Comparison of ENCODE assay signal across 16 cellular contexts in the genomic region with DNA sequence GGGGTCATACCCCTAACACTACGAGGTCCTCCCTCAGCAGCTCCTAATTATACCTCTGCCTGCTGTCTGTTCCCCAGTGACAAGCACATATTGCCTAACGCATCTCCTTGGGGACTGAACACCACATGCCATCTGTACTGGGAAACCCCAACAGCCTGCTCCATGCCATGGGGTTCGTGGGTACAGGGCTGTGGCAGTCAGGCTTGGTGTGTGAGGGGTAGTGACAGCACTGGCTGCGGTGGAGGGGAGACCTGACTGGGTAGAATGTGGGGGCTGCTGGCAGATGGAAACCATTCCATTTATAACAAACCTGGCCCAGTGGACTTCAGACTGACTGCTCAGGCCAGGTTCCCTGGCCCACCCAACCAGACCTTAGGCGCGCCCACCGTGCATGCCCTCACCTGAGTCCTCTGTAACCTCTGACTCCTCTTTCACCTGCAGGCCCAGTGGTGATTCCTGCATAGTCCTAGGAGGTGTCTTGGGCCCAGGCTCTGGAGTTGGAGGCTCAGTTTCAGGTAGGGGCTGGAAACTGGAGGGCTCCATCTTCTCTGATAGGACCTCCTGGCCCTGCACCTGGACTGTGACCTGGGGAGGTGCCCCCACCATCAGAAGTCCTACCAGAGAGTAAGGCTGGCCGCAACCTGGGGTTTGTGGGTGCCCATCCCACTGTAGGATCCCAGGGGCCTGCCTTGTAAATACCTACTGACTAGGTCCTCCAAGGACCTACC. TPM values are rescaled to one million over a fixed set of nuclear protein-coding genes. Genes with fewer than 3 reads are reported as not detected.
DNase-seq lines count a peak whose midpoint lies in the region; ATAC-seq and TF ChIP-seq lines count a peak whose summit lies in the region.
"Had no signal": no experiment of that assay in that cellular context is flagged by ENCODE, and none has a peak within 500 bp of the region (broad histone marks: within the 10 kb centered on the region; RNA-seq: fewer than 3 reads in every experiment).

No MANE protein-coding gene starts in this region.

- H3K27ac Mint-ChIP-seq in activated CD8-positive, alpha-beta memory T cell treated with anti-CD3 and anti-CD28 coated beads, Interleukin-2, amount 10 ng/mL, durations not matched to agents 7 days and 5 days = no peak overlapping the region
- H3K27ac Mint-ChIP-seq in osteocyte (ENCODE audit: unreplicated experiment) = no peak overlapping the region

- H3K27me3 Mint-ChIP-seq in activated CD8-positive, alpha-beta memory T cell treated with anti-CD3 and anti-CD28 coated beads, Interleukin-2, amount 10 ng/mL, durations not matched to agents 7 days and 5 days = no peaks in the 10 kb centered on the region
- no peaks in the 10 kb centered on the region for H3K27me3 Mint-ChIP-seq in osteocyte (ENCODE audit: unreplicated experiment)

- no peaks in the 10 kb centered on the region for H3K9me3 Mint-ChIP-seq in activated CD8-positive, alpha-beta memory T cell treated with anti-CD3 and anti-CD28 coated beads, Interleukin-2, amount 10 ng/mL, durations not matched to agents 7 days and 5 days (ENCODE audit: low read depth)
- H3K9me3 Mint-ChIP-seq in osteocyte (ENCODE audit: unreplicated experiment) = no peaks in the 10 kb centered on the region

- peaks cover 7% of the 10 kb centered on the region for H3K36me3 Mint-ChIP-seq in activated CD8-positive, alpha-beta memory T cell treated with anti-CD3 and anti-CD28 coated beads, Interleukin-2, amount 10 ng/mL, durations not matched to agents 7 days and 5 days
- no peaks in the 10 kb centered on the region for H3K36me3 Mint-ChIP-seq in osteocyte (ENCODE audit: unreplicated experiment)

- H3K4me1 ChIP-seq in right atrium auricular region = peaks cover 0 to 19% of the 10 kb centered on the region in 2 donors
- H3K4me1 ChIP-seq in mucosa of descending colon (ENCODE audit: low read depth) = peaks cover 17% of the 10 kb centered on the region
- peaks cover 18% of the 10 kb centered on the region for H3K4me1 ChIP-seq in upper lobe of right lung
- H3K4me1 ChIP-seq in foreskin keratinocyte = no peaks in the 10 kb centered on the region

- H3K36me3 ChIP-seq in right atrium auricular region = peaks cover 21% of the 10 kb centered on the region
- H3K36me3 ChIP-seq in mucosa of descending colon (ENCODE audit: low read depth) = no peaks in the 10 kb centered on the region
- peaks cover 23% of the 10 kb centered on the region for H3K36me3 ChIP-seq in upper lobe of right lung

- H3K27me3 ChIP-seq in right atrium auricular region (no peaks in the 10 kb centered on the region), upper lobe of right lung (no peaks in the 10 kb centered on the region), foreskin keratinocyte (no peaks in the 10 kb centered on the region)

- H3K27ac ChIP-seq in right atrium auricular region = no peak overlapping the region
- H3K27ac ChIP-seq in upper lobe of right lung = no peak overlapping the region
- H3K27ac ChIP-seq in foreskin keratinocyte = no peak overlapping the region
- H3K27ac ChIP-seq: psoas muscle had no signal

- H3K4me3 Mint-ChIP-seq in activated CD8-positive, alpha-beta memory T cell treated with anti-CD3 and anti-CD28 coated beads, Interleukin-2, amount 10 ng/mL, durations not matched to agents 7 days and 5 days = no peak overlapping the region
- H3K4me3 Mint-ChIP-seq in osteocyte (ENCODE audit: unreplicated experiment) = no peak overlapping the region

- peaks cover 32% of the 10 kb centered on the region for H3K4me1 Mint-ChIP-seq in activated CD8-positive, alpha-beta memory T cell treated with anti-CD3 and anti-CD28 coated beads, Interleukin-2, amount 10 ng/mL, durations not matched to agents 7 days and 5 days
- peaks cover 23% of the 10 kb centered on the region for H3K4me1 Mint-ChIP-seq in osteocyte (ENCODE audit: unreplicated experiment)

- no peak for TF ChIP-seq CTCF in right atrium auricular region (IDR thresholded peaks at IDR 0.05)
- TF ChIP-seq CTCF in mucosa of descending colon (IDR thresholded peaks at IDR 0.05) = no peak
- no peak for TF ChIP-seq CTCF in upper lobe of right lung (IDR thresholded peaks at IDR 0.05)
- no peak for TF ChIP-seq CTCF in foreskin keratinocyte (conservative IDR thresholded peaks at IDR 0.05)
- TF ChIP-seq CTCF in osteocyte (IDR thresholded peaks at IDR 0.05) = no peak

- no peaks in the 10 kb centered on the region for H3K9me3 ChIP-seq in right atrium auricular region
- H3K9me3 ChIP-seq in mucosa of descending colon = no peaks in the 10 kb centered on the region
- no peaks in the 10 kb centered on the region for H3K9me3 ChIP-seq in upper lobe of right lung
- H3K9me3 ChIP-seq: psoas muscle had no signal

- ATAC-seq in Right ventricle myocardium inferior (no peak), mucosa of descending colon (no peak), upper lobe of right lung (no peak), foreskin keratinocyte (no peak)
- ATAC-seq in activated CD8-positive, alpha-beta memory T cell treated with anti-CD3 and anti-CD28 coated beads, Interleukin-2, amount 10 ng/mL, durations not matched to agents 7 days and 5 days = no peak
- ATAC-seq: psoas muscle had no signal

- peak; percentile 50 for DNase-seq in Right ventricle myocardium inferior (ENCODE audit: missing footprints)
- no peak for DNase-seq in right atrium auricular region (ENCODE audit: low spot score)
- DNase-seq in activated CD8-positive, alpha-beta memory T cell treated with anti-CD3 and anti-CD28 coated beads, Interleukin-2, amount 10 ng/mL, durations not matched to agents 7 days and 5 days = peak; percentile 40
- DNase-seq in mucosa of descending colon = peak; percentile 8 to 48 (median 31)
- DNase-seq in upper lobe of right lung = peak; percentile 57
- no peak for DNase-seq in foreskin keratinocyte
- DNase-seq in osteocyte (ENCODE audit: extremely low spot score, unreplicated experiment) = no peak
- no peak for DNase-seq in NCI-H1694 treated with DMSO at 0.1 percent for 48 hours (lab: John Stamatoyannopoulos, UW)
- DNase-seq: amygdala, cerebellar nuclear complex, foreskin fibroblast, GOT3, NCI-H1105, NCI-H774, substantia nigra had no signal

- no peak overlapping the region for H3K4me3 ChIP-seq in right atrium auricular region
- H3K4me3 ChIP-seq in mucosa of descending colon = no peak overlapping the region
- H3K4me3 ChIP-seq in upper lobe of right lung = no peak overlapping the region
- H3K4me3 ChIP-seq: psoas muscle had no signal

- intact Hi-C loops in Right ventricle myocardium inferior (cut with DNase I) = no loop called here
- intact Hi-C loops in mucosa of descending colon (cut with DNase I, micrococcal nuclease) = no loop called here
- intact Hi-C loops in upper lobe of right lung (cut with DNase I) = no loop called here

- CTCF ChIA-PET in activated CD8-positive, alpha-beta memory T cell treated with anti-CD3 and anti-CD28 coated beads, Interleukin-2, amount 10 ng/mL, durations not matched to agents 7 days and 5 days (lab: Charles Lee) = no interaction called here

RNA-seq across cellular contexts. Expression of a gene that starts 3.0 kb away (rescaled TPM):
- total RNA-seq in Right ventricle myocardium inferior (10.0 TPM), right atrium auricular region (10 to 100 TPM in 1 of 2 donors, 1 to 10 TPM in 1; 6.5 to 11.3 TPM), mucosa of descending colon (10 to 100 TPM; 30.4 to 43.3 (median 36.1) TPM), upper lobe of right lung (44.3 TPM), foreskin keratinocyte (5.8 and 7.7 TPM in 2 replicates), osteocyte (25.3 and 30.9 TPM in 2 replicates)
- total RNA-seq in activated CD8-positive, alpha-beta memory T cell treated with anti-CD3 and anti-CD28 coated beads, Interleukin-2, amount 10 ng/mL, durations not matched to agents 7 days and 5 days = 10 to 100 TPM; 18.1 to 19.5 TPM
- 4.3 and 5.2 TPM in 2 replicates for polyA plus RNA-seq in foreskin keratinocyte

RNA-seq across cellular contexts. Expression of a gene that starts 11.7 kb away (rescaled TPM):
- total RNA-seq in Right ventricle myocardium inferior (130 TPM), right atrium auricular region (10 to 100 TPM; 30.9 to 38.8 TPM), mucosa of descending colon (100 to 1,000 TPM in 1 of 3 donors, 10 to 100 TPM in 2; 49.4 to 101 (median 66.7) TPM), upper lobe of right lung (53.8 TPM), foreskin keratinocyte (70.7 and 79.8 TPM in 2 replicates), osteocyte (76.2 and 78.3 TPM in 2 replicates)
- 100 to 1,000 TPM in 1 of 2 experiments, 10 to 100 TPM in 1; 87.6 to 109 TPM for total RNA-seq in activated CD8-positive, alpha-beta memory T cell treated with anti-CD3 and anti-CD28 coated beads, Interleukin-2, amount 10 ng/mL, durations not matched to agents 7 days and 5 days
- polyA plus RNA-seq in foreskin keratinocyte = 120 and 134 TPM in 2 replicates

RNA-seq across cellular contexts. Expression of a gene that starts 15.2 kb away (rescaled TPM):
- 123 TPM for total RNA-seq in Right ventricle myocardium inferior
- total RNA-seq in right atrium auricular region = 100 to 1,000 TPM; 109 to 121 TPM
- 100 to 1,000 TPM in 1 of 2 experiments, 10 to 100 TPM in 1; 96.4 to 108 TPM for total RNA-seq in activated CD8-positive, alpha-beta memory T cell treated with anti-CD3 and anti-CD28 coated beads, Interleukin-2, amount 10 ng/mL, durations not matched to agents 7 days and 5 days
- 100 to 1,000 TPM; 125 to 231 (median 195) TPM for total RNA-seq in mucosa of descending colon
- 96.5 TPM for total RNA-seq in upper lobe of right lung
- total RNA-seq in foreskin keratinocyte = 99.9 and 110 TPM in 2 replicates
- polyA plus RNA-seq in foreskin keratinocyte = 172 and 179 TPM in 2 replicates
- 130 and 132 TPM in 2 replicates for total RNA-seq in osteocyte

RNA-seq across cellular contexts. Expression of a gene that starts 26.2 kb away (rescaled TPM):
- total RNA-seq in Right ventricle myocardium inferior = 143 TPM
- total RNA-seq in right atrium auricular region = 100 to 1,000 TPM in 1 of 2 donors, 10 to 100 TPM in 1; 99.6 to 207 TPM
- 100 to 1,000 TPM; 488 to 571 TPM for total RNA-seq in activated CD8-positive, alpha-beta memory T cell treated with anti-CD3 and anti-CD28 coated beads, Interleukin-2, amount 10 ng/mL, durations not matched to agents 7 days and 5 days
- 100 to 1,000 TPM; 180 to 308 (median 202) TPM for total RNA-seq in mucosa of descending colon
- 199 TPM for total RNA-seq in upper lobe of right lung
- 563 and 590 TPM in 2 replicates for total RNA-seq in foreskin keratinocyte
- 522 and 587 TPM in 2 replicates for polyA plus RNA-seq in foreskin keratinocyte
- total RNA-seq in osteocyte = 333 and 354 TPM in 2 replicates

RNA-seq across cellular contexts. Expression of a gene that starts 50.5 kb away (rescaled TPM):
- total RNA-seq in Right ventricle myocardium inferior = 9.9 TPM
- 10 to 100 TPM in 1 of 2 donors, 1 to 10 TPM in 1; 7.2 to 14.3 TPM for total RNA-seq in right atrium auricular region
- 10 to 100 TPM; 15.1 to 16.9 TPM for total RNA-seq in activated CD8-positive, alpha-beta memory T cell treated with anti-CD3 and anti-CD28 coated beads, Interleukin-2, amount 10 ng/mL, durations not matched to agents 7 days and 5 days
- total RNA-seq in mucosa of descending colon = 10 to 100 TPM; 12.1 to 16.7 (median 13.4) TPM
- total RNA-seq in upper lobe of right lung = 14.1 TPM
- total RNA-seq in foreskin keratinocyte = 10.0 and 11.0 TPM in 2 replicates
- polyA plus RNA-seq in foreskin keratinocyte = 14.7 and 16.5 TPM in 2 replicates
- total RNA-seq in osteocyte = 16.7 and 17.2 TPM in 2 replicates

Comparison
In these comparisons a context has a peak if more than half of its experiments do, and no peak if none do; other contexts are left out.
1. DNase-seq: peak in Right ventricle myocardium inferior (single experiment), activated CD8-positive, alpha-beta memory T cell treated with anti-CD3 and anti-CD28 coated beads, Interleukin-2, amount 10 ng/mL, durations not matched to agents 7 days and 5 days (single experiment), mucosa of descending colon (3 of 3) and upper lobe of right lung (single experiment); none in right atrium auricular region (single experiment), foreskin keratinocyte (0 of 2), osteocyte (single experiment) and NCI-H1694 treated with DMSO at 0.1 percent for 48 hours (single experiment).